ENCODE assay signal across 25 cellular contexts in genomic region chr4:112532267-112532666, GRCh38. TPM values are rescaled to one million over a fixed set of nuclear protein-coding genes. Genes with fewer than 3 reads are reported as not detected.
DNase-seq lines count a peak whose midpoint lies in the region; ATAC-seq and TF ChIP-seq lines count a peak whose summit lies in the region.
"Had no signal": no experiment of that assay in that cellular context is flagged by ENCODE, and none has a peak within 500 bp of the region (broad histone marks: within the 10 kb centered on the region; RNA-seq: fewer than 3 reads in every experiment).

No MANE protein-coding gene starts in this region.

- TF ChIP-seq EP300 in transverse colon (IDR thresholded peaks at IDR 0.05; ENCODE audit: low read depth): no peak

- ATAC-seq in GM21447 (IDR thresholded peaks at IDR 0.05; ENCODE audit: unreplicated experiment) (no peak), HG03442 (IDR thresholded peaks at IDR 0.05; ENCODE audit: unreplicated experiment) (no peak)
- ATAC-seq: activated CD8-positive, alpha-beta T cell treated with anti-CD3 and anti-CD28 coated beads for 36 hours; GM23338 had no signal

- WGBS in transverse colon (ENCODE audit: low coverage in 1 of 2), 2 donors: 59 to 93% methylated on average over 3 of the region's 3 CpGs

- H3K4me3 ChIP-seq in transverse colon: no peak overlapping the region
- H3K4me3 ChIP-seq: GM23338, neural progenitor cell, sigmoid colon, thyroid gland had no signal

- TF ChIP-seq POLR2A in transverse colon (IDR thresholded peaks at IDR 0.05): no peak

- intact Hi-C loops in transverse colon (cut with DNase I; ENCODE audit: low total_unique reads): no loop called here

- DNase-seq in ELR (ENCODE audit: low read depth): peak; percentile 64
- peak; percentile 64 for DNase-seq in HT1080 (ENCODE audit: low read depth)
- DNase-seq in T1000 (lab: John Stamatoyannopoulos, UW): peak; percentile 15
- DNase-seq in glomerular visceral epithelial cell (ENCODE audit: extremely low spot score): peak; percentile 52
- no peak for DNase-seq in NCI-H82 treated with DMSO at 0.1 percent for 48 hours (lab: John Stamatoyannopoulos, UW; ENCODE audit: unreplicated experiment)
- no peak for DNase-seq in transverse colon
- DNase-seq: activated CD4-positive, CD25-positive, alpha-beta regulatory T cell treated with anti-CD3 and anti-CD28 coated beads, Interleukin-2, amount 50 U/mL, for 72 hours; activated CD8-positive, alpha-beta T cell treated with anti-CD3 and anti-CD28 coated beads for 36 hours; activated T-cell treated with anti-CD3 and anti-CD28 coated beads for 4 hours; cortex of kidney; endodermal cell; head of caudate nucleus; Karpas-422; NCI-H2081 treated with DMSO at 0.1 percent for 48 hours; NCI-H774; Right ventricle myocardium superior; sigmoid colon; stimulated activated CD4-positive, alpha-beta T cell treated with anti-CD3 and anti-CD28 coated beads, Interleukin-15, amount 100 ng/mL, for 24 hours; SW 1271; thyroid gland had no signal

- peaks cover 10% of the 10 kb centered on the region for H3K27me3 ChIP-seq in transverse colon

- no peak for TF ChIP-seq CTCF in transverse colon (IDR thresholded peaks at IDR 0.05)

- H3K27ac ChIP-seq in transverse colon: no peak overlapping the region
- H3K27ac ChIP-seq: neural progenitor cell, sigmoid colon, thyroid gland had no signal

- H3K36me3 ChIP-seq in transverse colon: no peaks in the 10 kb centered on the region
- H3K36me3 ChIP-seq: neural progenitor cell, sigmoid colon, thyroid gland had no signal

- no peaks in the 10 kb centered on the region for H3K4me1 ChIP-seq in transverse colon
- H3K4me1 ChIP-seq: neural progenitor cell, sigmoid colon, thyroid gland had no signal

- H3K9me3 ChIP-seq in transverse colon: no peaks in the 10 kb centered on the region
- H3K9me3 ChIP-seq: sigmoid colon, thyroid gland had no signal

- in situ Hi-C loops in transverse colon (cut with MboI; ENCODE audit: low pct_ligation_motif_present in 1 of 4, low pct_unique_long_range_greater_than_20kb in 1 of 4, low sequenced_read_pairs in 3 of 4): no loop called here

RNA-seq across cellular contexts. Expression of gene NEUROG2, which starts 16.3 kb away (rescaled TPM):
- 0.03 and 0.05 TPM in 2 replicates for total RNA-seq in HT1080 (2014; rRNA removed; shearing (Covaris generic))
- 0.09 and 0.18 TPM in 2 replicates for polyA plus RNA-seq in HT1080 (2015; cell fraction: cytosol; rRNA removed)
- 0.07 and 0.10 TPM in 2 replicates for polyA plus RNA-seq in HT1080 (2015; cell fraction: nucleus; rRNA removed)
- not detected for total RNA-seq in transverse colon
- total RNA-seq: GM23338, progenitor cell of endocrine pancreas, Right ventricle myocardium superior, sigmoid colon, thyroid gland had no signal
- polyA plus RNA-seq: GM23338, sigmoid colon had no signal

Comparison
In these comparisons a context has a peak if more than half of its experiments do, and no peak if none do; other contexts are left out.
1. DNase-seq: peak in ELR (single experiment), HT1080 (single experiment), T1000 (single experiment) and glomerular visceral epithelial cell (single experiment); none in NCI-H82 treated with DMSO at 0.1 percent for 48 hours (single experiment) and transverse colon (single experiment).